In genomic region chr13:40664100-40665060, GRCh38 we compare ENCODE assay signal across 8 cellular contexts. TPM values are rescaled to one million over a fixed set of nuclear protein-coding genes. Genes with fewer than 3 reads are reported as not detected.
A peak's percentile ranks its signal among the peaks of the same experiment; 100 is the strongest.
DNase-seq lines count a peak whose midpoint lies in the region; TF ChIP-seq lines count a peak whose summit lies in the region.

No MANE protein-coding gene starts in this region.

- H3K4me1 ChIP-seq in PC-9 (replicated peaks; ENCODE audit: insufficient read depth), result peaks cover 23% of the 10 kb centered on the region
- peaks cover 29 to 31% of the 10 kb centered on the region in 2 experiments for H3K4me1 ChIP-seq in neutrophil (ENCODE audit: control insufficient read depth in 1 of 2, insufficient read depth in 1 of 2, low read depth in 1 of 2, low read length in 1 of 2)
- H3K4me1 ChIP-seq in testis, result peaks cover 45% of the 10 kb centered on the region

- peak overlapping the region; percentile 92 for H3K4me2 ChIP-seq in PC-9

- no peak overlapping the region for H3K27ac Mint-ChIP-seq in HFFc6

- BruUV-seq in PC-9 (replicated peaks; lab: Mats Ljungman, UMichigan), result TSS peak; percentile 8

- no peaks in the 10 kb centered on the region for H3K27me3 ChIP-seq in PC-9 (ENCODE audit: insufficient read depth, low read depth)
- peaks cover 30% of the 10 kb centered on the region for H3K27me3 ChIP-seq in neutrophil
- H3K27me3 ChIP-seq in testis, result no peaks in the 10 kb centered on the region

- H3K27me3 Mint-ChIP-seq in HFFc6 (ENCODE audit: insufficient read depth), result peaks cover 6% of the 10 kb centered on the region; the same call in 1 of the 2 replicates

- CTCF ChIA-PET in PC-9 (lab: Charles Lee), result interaction anchor here (0.6 kb wide), 1 partner anchor 209 kb away, joined by 11 read pairs; no protein-coding TSS in a partner anchor

- WGBS in testis, 2 donors, result 1 to 12% methylated on average over 11 to 65 of the region's 87 CpGs

- peaks cover 45% of the 10 kb centered on the region for H3K79me2 ChIP-seq in PC-9 (ENCODE audit: low read depth)

- H3K27ac ChIP-seq in PC-9 (peak overlapping the region; percentile 48), neutrophil (peak overlapping the region; percentile 92), testis (peak overlapping the region; percentile 86 to 99)

- peak; percentile 40 for DNase-seq in EL
- DNase-seq in HFFc6, result no peak
- peak in 1 of 2 experiments; percentile 59 for DNase-seq in PC-9
- DNase-seq in activated effector memory CD4-positive, alpha-beta T cell treated with anti-CD3 and anti-CD28 coated beads, Interleukin-2, amount 50 U/mL, for 16 hours, result peak; percentile 92
- DNase-seq in foreskin melanocyte, result peak; percentile 29
- peak; percentile 83 for DNase-seq in testis
- no peak for DNase-seq in NCI-H2196 (lab: John Stamatoyannopoulos, UW; ENCODE audit: unreplicated experiment)

- POLR2A ChIA-PET in PC-9 (lab: Charles Lee; ENCODE audit: unreplicated experiment), result interaction anchor here (0.6 to 0.7 kb wide), 2 partner anchors 146 to 261 kb away, joined by 3 to 4 read pairs; no protein-coding TSS in a partner anchor

- no peaks in the 10 kb centered on the region for H3K4me1 Mint-ChIP-seq in HFFc6 (ENCODE audit: low read depth)

- H3K36me3 Mint-ChIP-seq in HFFc6 (ENCODE audit: low read depth), result no peaks in the 10 kb centered on the region

- intact Hi-C loops in PC-9 (cut with micrococcal nuclease; ENCODE audit: unreplicated experiment), result loop anchor here (2.0 to 10.0 kb wide), 5 partner anchors 70 to 722 kb away; no protein-coding TSS in a partner anchor
- intact Hi-C loops in testis (cut with DNase I; ENCODE audit: low total_unique reads), result loop anchor here (10.0 kb wide), 1 partner anchor 430 kb away; no protein-coding TSS in a partner anchor

- no peak for TF ChIP-seq POLR2A in testis (IDR thresholded peaks at IDR 0.05)

- H3F3A ChIP-seq in PC-9 (ENCODE audit: insufficient read depth, low read depth), result 0 out of 2 replicates have a peak, but pooled peaks cover 4% of the 10 kb centered on the region

- H2AFZ ChIP-seq in PC-9, result peak overlapping the region; percentile 90

- H3K4me3 Mint-ChIP-seq in HFFc6, result peak overlapping the region; percentile 83

- no peaks in the 10 kb centered on the region for H3K9me3 Mint-ChIP-seq in HFFc6

- H4K20me1 ChIP-seq in PC-9 (ENCODE audit: insufficient read depth), result no peaks in the 10 kb centered on the region

- peak overlapping the region; percentile 84 for H3K4me3 ChIP-seq in PC-9
- peak overlapping the region; percentile 82 to 95 for H3K4me3 ChIP-seq in neutrophil (ENCODE audit: low read depth in 1 of 2, low read length in 1 of 2)
- H3K4me3 ChIP-seq in testis, result peak overlapping the region; percentile 91 to 95

- H3K9me2 ChIP-seq in PC-9 (ENCODE audit: insufficient read depth), result no peaks in the 10 kb centered on the region

- no peak for TF ChIP-seq CTCF in HFFc6 (IDR thresholded peaks at IDR 0.05)
- TF ChIP-seq CTCF in PC-9 (conservative IDR thresholded peaks at IDR 0.05), result no peak
- TF ChIP-seq CTCF in neutrophil (IDR thresholded peaks at IDR 0.05), result peak; percentile 13
- no peak for TF ChIP-seq CTCF in testis (IDR thresholded peaks at IDR 0.05)

- H3K9me3 ChIP-seq in PC-9 (ENCODE audit: insufficient read depth, low read depth) (no peaks in the 10 kb centered on the region), neutrophil (no peaks in the 10 kb centered on the region), testis (no peaks in the 10 kb centered on the region)

- no peaks in the 10 kb centered on the region for H3K36me3 ChIP-seq in PC-9 (ENCODE audit: low read depth)
- no peaks in the 10 kb centered on the region for H3K36me3 ChIP-seq in neutrophil
- H3K36me3 ChIP-seq in testis (ENCODE audit: low read depth, missing control alignments), result no peaks in the 10 kb centered on the region

RNA-seq across cellular contexts. Expression of gene FOXO1, which starts 2.1 kb away (rescaled TPM):
- total RNA-seq in HFFc6 (2021; fragmentation: NEBNext Ultra II Directional; extraction: Animal tissue kit (Norgen Biotek cat#: 25700)), result 1 to 10 TPM in 1 of 6 experiments, under 1 TPM in 5; 0.48 to 1.1 (median 0.63) TPM
- total RNA-seq in PC-9 (2021) (9.0 and 10.5 TPM in 2 replicates), testis (10 to 100 TPM; 52.2 to 58.7 TPM)
- 19.5 TPM for polyA plus RNA-seq in testis (ENCODE audit: insufficient read depth, low read depth, low replicate concordance)

Comparison
In these comparisons a context has a peak if more than half of its experiments do, and no peak if none do; other contexts are left out.
1. DNase-seq: peak in EL (single experiment), activated effector memory CD4-positive, alpha-beta T cell treated with anti-CD3 and anti-CD28 coated beads, Interleukin-2, amount 50 U/mL, for 16 hours (single experiment), foreskin melanocyte (single experiment) and testis (single experiment); none in HFFc6 (single experiment) and NCI-H2196 (single experiment).
2. Peak in every context shown above with its lines, with median percentiles within 50 percentile points of each other: H3K27ac ChIP-seq and H3K4me3 ChIP-seq.